ENCODE assay signal across 9 cellular contexts in the genomic region with DNA sequence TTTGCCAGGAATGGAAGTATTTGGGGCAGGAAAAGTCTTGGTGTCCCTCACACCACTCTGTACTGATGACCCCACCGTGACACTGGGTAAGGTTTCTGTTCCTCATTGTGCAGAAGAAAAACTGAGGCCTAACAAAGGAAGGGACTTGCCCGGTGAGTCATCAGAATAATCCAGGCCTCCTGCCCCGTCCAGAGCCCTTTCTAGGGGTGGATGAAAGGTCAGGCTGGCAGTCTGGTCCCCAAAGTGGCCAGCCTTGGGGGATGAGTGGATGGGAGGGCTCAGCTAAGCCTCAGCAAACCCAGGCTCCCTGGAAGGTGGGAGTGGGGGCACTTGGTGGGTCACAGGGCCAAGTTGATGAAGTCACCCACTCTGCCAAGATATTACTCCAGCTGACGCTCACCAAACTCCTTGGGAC. TPM values are rescaled to one million over a fixed set of nuclear protein-coding genes. Genes with fewer than 3 reads are reported as not detected.
A peak's percentile ranks its signal among the peaks of the same experiment; 100 is the strongest.
DNase-seq lines count a peak whose midpoint lies in the region; ATAC-seq and TF ChIP-seq lines count a peak whose summit lies in the region.
"Had no signal": no experiment of that assay in that cellular context is flagged by ENCODE, and none has a peak within 500 bp of the region (broad histone marks: within the 10 kb centered on the region; RNA-seq: fewer than 3 reads in every experiment).

No MANE protein-coding gene starts in this region.

- H3K36me3 Mint-ChIP-seq in natural killer cell treated with Interleukin-12 subunit alpha and Interleukin-12 subunit beta and Interleukin-15 and Interleukin-18, amount 100 ng/mL, for 72 hours, result no peaks in the 10 kb centered on the region
- H3K36me3 Mint-ChIP-seq in natural killer cell, result no peaks in the 10 kb centered on the region
- peaks cover 7% of the 10 kb centered on the region for H3K36me3 Mint-ChIP-seq in activated T-helper 1 cell treated with anti-CD3 and anti-CD28 coated beads, Interleukin-12 subunit alpha, Interleukin-12 subunit beta, Interleukin-2, Interleukin-4 antibody, amounts not matched to agents 30 ng/mL and 10 ng/mL and 1 ng/mL, durations not matched to agents 14 hours and 24 hours and 36 hours (ENCODE audit: low read depth)

- DNase-seq in natural killer cell treated with Interleukin-12 subunit alpha and Interleukin-12 subunit beta and Interleukin-15 and Interleukin-18, amount 100 ng/mL, for 72 hours (ENCODE audit: low spot score), result peak; percentile 52
- DNase-seq in natural killer cell (no peak), SJSA1 (ENCODE audit: low read depth in 1 of 2, low spot score in 2 of 2) (peak; percentile 64 to 69), left lung (peak; percentile 56 to 74), HuH-7.5 (ENCODE audit: low spot score) (no peak), foreskin melanocyte (no peak)
- DNase-seq in activated T-helper 1 cell treated with anti-CD3 and anti-CD28 coated beads, Interleukin-12 subunit alpha, Interleukin-12 subunit beta, Interleukin-2, Interleukin-4 antibody, amounts not matched to agents 30 ng/mL and 10 ng/mL and 1 ng/mL, durations not matched to agents 14 hours and 24 hours and 36 hours (ENCODE audit: low spot score), result no peak
- DNase-seq: DND-41 had no signal

- H3K4me1 ChIP-seq in SJSA1 (replicated peaks), result peaks cover 32% of the 10 kb centered on the region
- peaks cover 12 to 40% of the 10 kb centered on the region in 2 donors for H3K4me1 ChIP-seq in left lung

- H3K4me3 Mint-ChIP-seq in natural killer cell treated with Interleukin-12 subunit alpha and Interleukin-12 subunit beta and Interleukin-15 and Interleukin-18, amount 100 ng/mL, for 72 hours, result no peak overlapping the region
- no peak overlapping the region for H3K4me3 Mint-ChIP-seq in natural killer cell
- no peak overlapping the region for H3K4me3 Mint-ChIP-seq in activated T-helper 1 cell treated with anti-CD3 and anti-CD28 coated beads, Interleukin-12 subunit alpha, Interleukin-12 subunit beta, Interleukin-2, Interleukin-4 antibody, amounts not matched to agents 30 ng/mL and 10 ng/mL and 1 ng/mL, durations not matched to agents 14 hours and 24 hours and 36 hours

- no peaks in the 10 kb centered on the region for H3K9me3 Mint-ChIP-seq in natural killer cell treated with Interleukin-12 subunit alpha and Interleukin-12 subunit beta and Interleukin-15 and Interleukin-18, amount 100 ng/mL, for 72 hours
- H3K9me3 Mint-ChIP-seq in natural killer cell, result no peaks in the 10 kb centered on the region
- H3K9me3 Mint-ChIP-seq in activated T-helper 1 cell treated with anti-CD3 and anti-CD28 coated beads, Interleukin-12 subunit alpha, Interleukin-12 subunit beta, Interleukin-2, Interleukin-4 antibody, amounts not matched to agents 30 ng/mL and 10 ng/mL and 1 ng/mL, durations not matched to agents 14 hours and 24 hours and 36 hours, result no peaks in the 10 kb centered on the region

- H3K36me3 ChIP-seq in SJSA1, result no peaks in the 10 kb centered on the region
- peaks cover 0 to 7% of the 10 kb centered on the region in 2 donors for H3K36me3 ChIP-seq in left lung

- peak overlapping the region in 1 of 2 donors; percentile 91 for H3K27ac Mint-ChIP-seq in natural killer cell treated with Interleukin-12 subunit alpha and Interleukin-12 subunit beta and Interleukin-15 and Interleukin-18, amount 100 ng/mL, for 72 hours
- peak overlapping the region in 1 of 2 donors; percentile 92 for H3K27ac Mint-ChIP-seq in natural killer cell
- no peak overlapping the region for H3K27ac Mint-ChIP-seq in activated T-helper 1 cell treated with anti-CD3 and anti-CD28 coated beads, Interleukin-12 subunit alpha, Interleukin-12 subunit beta, Interleukin-2, Interleukin-4 antibody, amounts not matched to agents 30 ng/mL and 10 ng/mL and 1 ng/mL, durations not matched to agents 14 hours and 24 hours and 36 hours

- no peak overlapping the region for H3K4me3 ChIP-seq in SJSA1
- H3K4me3 ChIP-seq in left lung, result no peak overlapping the region

- H3K4me1 Mint-ChIP-seq in natural killer cell treated with Interleukin-12 subunit alpha and Interleukin-12 subunit beta and Interleukin-15 and Interleukin-18, amount 100 ng/mL, for 72 hours (ENCODE audit: low read depth in 2 of 2), result peaks cover 37 to 53% of the 10 kb centered on the region in 2 donors
- peaks cover 24 to 62% of the 10 kb centered on the region in 2 donors for H3K4me1 Mint-ChIP-seq in natural killer cell
- H3K4me1 Mint-ChIP-seq in activated T-helper 1 cell treated with anti-CD3 and anti-CD28 coated beads, Interleukin-12 subunit alpha, Interleukin-12 subunit beta, Interleukin-2, Interleukin-4 antibody, amounts not matched to agents 30 ng/mL and 10 ng/mL and 1 ng/mL, durations not matched to agents 14 hours and 24 hours and 36 hours (ENCODE audit: low read depth), result peaks cover 36% of the 10 kb centered on the region

- H3K27me3 ChIP-seq in SJSA1 (replicated peaks) (no peaks in the 10 kb centered on the region), left lung (no peaks in the 10 kb centered on the region)

- no peaks in the 10 kb centered on the region for H3K27me3 Mint-ChIP-seq in natural killer cell treated with Interleukin-12 subunit alpha and Interleukin-12 subunit beta and Interleukin-15 and Interleukin-18, amount 100 ng/mL, for 72 hours
- H3K27me3 Mint-ChIP-seq in natural killer cell (ENCODE audit: low read depth in 2 of 2), result no peaks in the 10 kb centered on the region
- H3K27me3 Mint-ChIP-seq in activated T-helper 1 cell treated with anti-CD3 and anti-CD28 coated beads, Interleukin-12 subunit alpha, Interleukin-12 subunit beta, Interleukin-2, Interleukin-4 antibody, amounts not matched to agents 30 ng/mL and 10 ng/mL and 1 ng/mL, durations not matched to agents 14 hours and 24 hours and 36 hours (ENCODE audit: insufficient read depth), result no peaks in the 10 kb centered on the region

- H3K9me3 ChIP-seq in SJSA1 (replicated peaks) (no peaks in the 10 kb centered on the region), left lung (no peaks in the 10 kb centered on the region)

- no peak for ATAC-seq in natural killer cell treated with Interleukin-12 subunit alpha and Interleukin-12 subunit beta and Interleukin-15 and Interleukin-18, amount 100 ng/mL, for 72 hours
- no peak for ATAC-seq in natural killer cell
- ATAC-seq in HG03025 (IDR thresholded peaks at IDR 0.05; ENCODE audit: low FRiP score, unreplicated experiment), result peak; percentile 45
- peak; percentile 60 for ATAC-seq in left lung

- intact Hi-C loops in natural killer cell (cut with micrococcal nuclease), result loop anchor here (5.0 kb wide), 1 partner anchor 36 kb away; a partner anchor contains a TSS
- intact Hi-C loops in left lung (cut with DNase I), result no loop called here
- intact Hi-C loops in activated T-helper 1 cell treated with anti-CD3 and anti-CD28 coated beads, Interleukin-12 subunit alpha, Interleukin-12 subunit beta, Interleukin-2, Interleukin-4 antibody, amounts not matched to agents 30 ng/mL and 10 ng/mL and 1 ng/mL, durations not matched to agents 14 hours and 24 hours and 36 hours (cut with micrococcal nuclease), result no loop called here

- H3K27ac ChIP-seq in SJSA1 (peak overlapping the region; percentile 19), left lung (peak overlapping the region; percentile 39 to 55)

- TF ChIP-seq CTCF in natural killer cell (IDR thresholded peaks at IDR 0.05), result no peak
- no peak for TF ChIP-seq CTCF in left lung (IDR thresholded peaks at IDR 0.05)

RNA-seq across cellular contexts. Expression of a gene that starts 2.3 kb away (rescaled TPM):
- 10 to 100 TPM; 24.3 to 35.4 TPM for total RNA-seq in natural killer cell treated with Interleukin-12 subunit alpha and Interleukin-12 subunit beta and Interleukin-15 and Interleukin-18, amount 100 ng/mL, for 72 hours
- total RNA-seq in natural killer cell (10 to 100 TPM; 72.3 to 81.7 (median 74.2) TPM), left lung (1 to 10 TPM; 6.5 to 7.7 TPM)
- 0.47 and 1.1 TPM in 2 replicates for total RNA-seq in SJSA1 (2014; rRNA removed; shearing (Covaris generic))
- total RNA-seq in activated T-helper 1 cell treated with anti-CD3 and anti-CD28 coated beads, Interleukin-12 subunit alpha, Interleukin-12 subunit beta, Interleukin-2, Interleukin-4 antibody, amounts not matched to agents 30 ng/mL and 10 ng/mL and 1 ng/mL, durations not matched to agents 14 hours and 24 hours and 36 hours, result 12.1 and 12.2 TPM in 2 replicates

RNA-seq across cellular contexts. Expression of a gene that starts 26.2 kb away (rescaled TPM):
- total RNA-seq in natural killer cell treated with Interleukin-12 subunit alpha and Interleukin-12 subunit beta and Interleukin-15 and Interleukin-18, amount 100 ng/mL, for 72 hours, result 10 to 100 TPM; 26.0 to 34.2 TPM
- 10 to 100 TPM; 43.3 to 60.8 (median 45.2) TPM for total RNA-seq in natural killer cell
- total RNA-seq in SJSA1 (2014; rRNA removed; shearing (Covaris generic)), result 3.7 and 6.1 TPM in 2 replicates
- 10 to 100 TPM in 1 of 2 donors, 1 to 10 TPM in 1; 8.9 to 13.7 TPM for total RNA-seq in left lung
- total RNA-seq in activated T-helper 1 cell treated with anti-CD3 and anti-CD28 coated beads, Interleukin-12 subunit alpha, Interleukin-12 subunit beta, Interleukin-2, Interleukin-4 antibody, amounts not matched to agents 30 ng/mL and 10 ng/mL and 1 ng/mL, durations not matched to agents 14 hours and 24 hours and 36 hours, result 17.0 and 18.3 TPM in 2 replicates

RNA-seq across cellular contexts. Expression of a gene that starts 35.3 kb away (rescaled TPM):
- 10 to 100 TPM; 82.8 to 87.4 TPM for total RNA-seq in natural killer cell treated with Interleukin-12 subunit alpha and Interleukin-12 subunit beta and Interleukin-15 and Interleukin-18, amount 100 ng/mL, for 72 hours
- total RNA-seq in natural killer cell (100 to 1,000 TPM; 108 to 131 (median 109) TPM), left lung (10 to 100 TPM; 60.2 to 67.9 TPM)
- total RNA-seq in SJSA1 (2014; rRNA removed; shearing (Covaris generic)), result 24.1 and 37.0 TPM in 2 replicates
- total RNA-seq in activated T-helper 1 cell treated with anti-CD3 and anti-CD28 coated beads, Interleukin-12 subunit alpha, Interleukin-12 subunit beta, Interleukin-2, Interleukin-4 antibody, amounts not matched to agents 30 ng/mL and 10 ng/mL and 1 ng/mL, durations not matched to agents 14 hours and 24 hours and 36 hours, result 105 and 107 TPM in 2 replicates

Comparison
In these comparisons a context has a peak if more than half of its experiments do, and no peak if none do; other contexts are left out.
1. DNase-seq: peak in natural killer cell treated with Interleukin-12 subunit alpha and Interleukin-12 subunit beta and Interleukin-15 and Interleukin-18, amount 100 ng/mL, for 72 hours (single experiment), SJSA1 (2 of 2) and left lung (2 of 2); none in natural killer cell (single experiment), HuH-7.5 (single experiment), foreskin melanocyte (single experiment) and activated T-helper 1 cell treated with anti-CD3 and anti-CD28 coated beads, Interleukin-12 subunit alpha, Interleukin-12 subunit beta, Interleukin-2, Interleukin-4 antibody, amounts not matched to agents 30 ng/mL and 10 ng/mL and 1 ng/mL, durations not matched to agents 14 hours and 24 hours and 36 hours (single experiment).
2. ATAC-seq: peak in HG03025 (single experiment) and left lung (single experiment); none in natural killer cell treated with Interleukin-12 subunit alpha and Interleukin-12 subunit beta and Interleukin-15 and Interleukin-18, amount 100 ng/mL, for 72 hours (0 of 2) and natural killer cell (0 of 3).